Comparison of ENCODE assay signal across 8 cellular contexts in the genomic region with DNA sequence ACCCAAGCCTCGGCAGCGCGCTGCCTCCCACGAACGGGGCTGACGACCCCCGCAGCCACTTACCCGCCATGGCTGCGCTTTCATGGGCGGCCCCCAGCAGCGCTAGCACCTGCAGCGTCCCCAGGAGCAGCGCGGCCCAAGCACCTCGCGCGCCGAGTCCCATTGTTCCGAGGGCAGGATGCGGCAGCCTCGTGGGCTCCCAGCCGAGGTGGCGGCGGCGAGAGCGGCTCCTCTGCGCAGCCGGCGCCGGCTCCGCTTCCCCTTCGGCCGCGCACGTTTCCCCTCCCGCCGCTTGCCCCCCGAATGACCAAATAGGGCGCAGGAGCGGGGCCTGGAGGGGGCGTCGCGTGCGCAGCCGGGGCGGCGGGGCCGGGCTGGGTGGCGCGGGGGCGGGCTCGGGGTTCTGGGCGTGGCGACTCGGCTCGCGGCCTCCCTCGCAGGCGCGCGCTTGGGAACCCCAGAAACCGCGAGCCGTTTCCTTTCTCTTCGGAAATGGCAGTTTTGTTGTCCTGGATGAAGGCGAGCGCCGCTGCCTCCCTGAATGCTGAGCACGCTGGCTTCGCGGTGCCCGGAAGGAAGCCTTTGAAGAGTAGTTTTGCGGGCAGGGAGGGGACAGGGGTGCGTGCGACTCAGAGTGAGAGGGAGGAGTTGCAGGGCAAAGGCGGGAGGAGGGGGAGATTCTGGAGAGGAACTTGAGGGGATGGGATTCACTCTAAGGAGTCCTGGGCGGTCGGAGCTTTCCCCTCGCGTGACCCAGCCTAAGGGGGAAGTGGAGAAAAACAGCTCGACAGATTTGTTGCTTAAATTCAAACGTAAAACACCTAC.
DNase-seq lines count a peak whose midpoint lies in the region; ATAC-seq and TF ChIP-seq lines count a peak whose summit lies in the region.

A gene with protein sequence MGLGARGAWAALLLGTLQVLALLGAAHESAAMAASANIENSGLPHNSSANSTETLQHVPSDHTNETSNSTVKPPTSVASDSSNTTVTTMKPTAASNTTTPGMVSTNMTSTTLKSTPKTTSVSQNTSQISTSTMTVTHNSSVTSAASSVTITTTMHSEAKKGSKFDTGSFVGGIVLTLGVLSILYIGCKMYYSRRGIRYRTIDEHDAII (minus strand): TSS at position 305 of the 825 bp plus-strand sequence. CDS start 142 bp downstream, at position 163.

- TF ChIP-seq CTCF in 22Rv1 (IDR thresholded peaks at IDR 0.05): peak; percentile 5; the same call in 1 of the 2 replicates

- ATAC-seq in GM18511 (IDR thresholded peaks at IDR 0.05; ENCODE audit: unreplicated experiment) (peak; percentile 69), HG03025 (IDR thresholded peaks at IDR 0.05; ENCODE audit: low FRiP score, unreplicated experiment) (peak; percentile 63)

- DNase-seq in NCI-H2196 (lab: John Stamatoyannopoulos, UW; ENCODE audit: unreplicated experiment) (peak; percentile 65), caudate nucleus (lab: John Stamatoyannopoulos, UW) (peak in 58 of 61 donors; percentile 16 to 87 (median 68)), iris pigment epithelial cell (ENCODE audit: low read depth) (peak; percentile 55)
- peak; percentile 54 to 86 (median 74) for DNase-seq in activated CD4-positive, CD25-positive, alpha-beta regulatory T cell (lab: John Stamatoyannopoulos, UW)
- DNase-seq in stimulated activated CD4-positive, alpha-beta T cell treated with anti-CD3 and anti-CD28 coated beads, Interleukin-12 subunit alpha, Interleukin-12 subunit beta, amount 100 ng/mL, for 48 hours (ENCODE audit: low read depth in 2 of 3, low spot score in 1 of 3): peak; percentile 79 to 87 (median 83)

- H3K27ac ChIP-seq in 22Rv1: peak within 1 kb of the TSS; percentile 59
- peak within 1 kb of the TSS; percentile 79 for H3K27ac ChIP-seq in caudate nucleus (ENCODE audit: low read depth, low read length)

Comparison
In these comparisons a context has a peak if more than half of its experiments do, and no peak if none do; other contexts are left out.
1. Peak in every context shown above with its lines: DNase-seq, ATAC-seq and H3K27ac ChIP-seq.